In genomic region chr20:63815613-63815862, GRCh38 we compare ENCODE assay signal across 23 cellular contexts. TPM values are rescaled to one million over a fixed set of nuclear protein-coding genes. Genes with fewer than 3 reads are reported as not detected.
DNase-seq lines count a peak whose midpoint lies in the region; ATAC-seq, FAIRE-seq and TF ChIP-seq lines count a peak whose summit lies in the region.
"Had no signal": no experiment of that assay in that cellular context is flagged by ENCODE, and none has a peak within 500 bp of the region (broad histone marks: within the 10 kb centered on the region; RNA-seq: fewer than 3 reads in every experiment).

No MANE protein-coding gene starts in this region.

- H3K9me1 ChIP-seq in K562 (ENCODE audit: control insufficient read depth, insufficient read depth, low read length): no peaks in the 10 kb centered on the region

- FAIRE-seq in K562 (lab: Jason Lieb, UNC): no peak
- FAIRE-seq: A549, G401.6, GM12878 had no signal

- H3K9me3 ChIP-seq in AG04450 (ENCODE audit: control insufficient read depth, insufficient read depth, low read length) (no peaks in the 10 kb centered on the region; the same call in 1 of the 2 replicates), K562 (replicated peaks; ENCODE audit: control insufficient read depth, insufficient read depth, low read depth, low read length) (no peaks in the 10 kb centered on the region)
- H3K9me3 ChIP-seq: A549 had no signal

- H3K79me2 ChIP-seq in K562 (ENCODE audit: control insufficient read depth, insufficient read depth, low read length): no peaks in the 10 kb centered on the region

- H4K20me1 ChIP-seq in K562 (replicated peaks; ENCODE audit: control insufficient read depth, insufficient read depth, low read length): no peaks in the 10 kb centered on the region; the same call in 1 of the 2 replicates

- H3K4me1 Mint-ChIP-seq in neural crest cell: peaks cover 29% of the 10 kb centered on the region

- H3K4me1 ChIP-seq in K562 (replicated peaks in 1 of 2; ENCODE audit: control insufficient read depth in 2 of 2, insufficient read depth in 2 of 2, low read length in 2 of 2): peaks cover 5 to 30% of the 10 kb centered on the region in 2 experiments; a peak in 4 of 5 replicates

- no peaks in the 10 kb centered on the region for H3K36me3 ChIP-seq in K562 (ENCODE audit: control insufficient read depth, insufficient read depth, low read length)

- TF ChIP-seq POLR2A in K562 (conservative IDR thresholded peaks at IDR 0.05): no peak
- no peak for TF ChIP-seq POLR2A in erythroblast (IDR thresholded peaks at IDR 0.05; ENCODE audit: low read length)

- no peak overlapping the region for H2AFZ ChIP-seq in K562 (ENCODE audit: low read depth, low read length)

- H3K36me3 Mint-ChIP-seq in neural crest cell (ENCODE audit: low read depth): peaks cover 3% of the 10 kb centered on the region
- H3K36me3 Mint-ChIP-seq: CD4-positive, alpha-beta memory T cell had no signal

- no TSS peak for BruUV-seq in K562 (replicated peaks; lab: Mats Ljungman, UMichigan)

- no peak overlapping the region; a peak in 1 of 4 replicates for H3K9ac ChIP-seq in K562 (ENCODE audit: insufficient read depth in 1 of 2, low read depth in 2 of 2, low read length in 2 of 2)

- intact Hi-C loops in K562 (cut with micrococcal nuclease): no loop called here

- no peak overlapping the region for H3K27ac Mint-ChIP-seq in neural crest cell (ENCODE audit: unreplicated experiment)
- H3K27ac Mint-ChIP-seq: CD4-positive, alpha-beta memory T cell had no signal

- peak overlapping the region; percentile 80 for H3K4me3 Mint-ChIP-seq in neural crest cell
- H3K4me3 Mint-ChIP-seq: CD4-positive, alpha-beta memory T cell had no signal

- TF ChIP-seq CTCF in AG04450 (IDR thresholded peaks at IDR 0.05; ENCODE audit: low read depth, low read length) (no peak), K562 (IDR thresholded peaks at IDR 0.05 in 2 of 3, conservative IDR thresholded peaks at IDR 0.05 in 1 of 3; ENCODE audit: insufficient read depth in 2 of 3, low read depth in 1 of 3, low read length in 3 of 3) (no peak), neural crest cell (conservative IDR thresholded peaks at IDR 0.05) (no peak)

- H3K9me3 Mint-ChIP-seq in neural crest cell: peaks cover 4% of the 10 kb centered on the region
- H3K9me3 Mint-ChIP-seq: CD4-positive, alpha-beta memory T cell had no signal

- H3K4me2 ChIP-seq in K562 (ENCODE audit: insufficient read depth, low read length): no peak overlapping the region
- H3K4me2 ChIP-seq: A549 had no signal

- H3K4me3 ChIP-seq in AG04450 (ENCODE audit: low read depth, low read length): no peak overlapping the region
- H3K4me3 ChIP-seq in K562: no peak overlapping the region
- H3K4me3 ChIP-seq: A549, GM12878 had no signal

- ATAC-seq in K562 (no peak), HG02840 (IDR thresholded peaks at IDR 0.05; ENCODE audit: low FRiP score, unreplicated experiment) (no peak), HG03095 (IDR thresholded peaks at IDR 0.05; ENCODE audit: unreplicated experiment) (no peak)
- ATAC-seq: GM12878 had no signal

- DNase-seq in AG04450 (ENCODE audit: low read depth, low spot score) (no peak), K562 (ENCODE audit: extremely low read depth in 1 of 4, low spot score in 3 of 4) (no peak), erythroblast (lab: John Stamatoyannopoulos, UW) (peak; percentile 34 to 59), neural crest cell (ENCODE audit: low read depth, low spot score) (peak; percentile 24), T-helper 2 cell (no peak), MV-4-11 (lab: John Stamatoyannopoulos, UW) (no peak)
- DNase-seq: 8988T; ACHN; C1 segment of cervical spinal cord; Calu3; CD4-positive, alpha-beta memory T cell; COR-L47; DMS153; DND-41; GOT3; H7; HCEC 1CT had no signal

- no peak for TF ChIP-seq RAD21 in K562 (CRISPR knock-in tag; conservative IDR thresholded peaks at IDR 0.05 in 1 of 2, IDR thresholded peaks at IDR 0.05 in 1 of 2)

- H3K27me3 Mint-ChIP-seq in neural crest cell (ENCODE audit: low read depth): peaks cover 8% of the 10 kb centered on the region

- in situ Hi-C loops in K562 (cut with MboI): no loop called here

- WGBS in K562 (ENCODE audit: insufficient coverage, low coverage, missing lambda C conversion rate): 18% methylated on average over 2 of the region's 2 CpGs

- H3K27ac ChIP-seq in AG04450 (ENCODE audit: low read depth, low read length) (peak overlapping the region; percentile 65), K562 (ENCODE audit: extremely low read depth, low read depth, low read length) (no peak overlapping the region)
- H3K27ac ChIP-seq: A549 had no signal

- H3K27me3 ChIP-seq in AG04450 (ENCODE audit: control insufficient read depth, insufficient read depth, low read length): no peaks in the 10 kb centered on the region
- H3K27me3 ChIP-seq in K562 (ENCODE audit: control insufficient read depth in 2 of 2, insufficient read depth in 2 of 2, low read length in 2 of 2): peaks cover 0 to 7% of the 10 kb centered on the region in 2 experiments; a peak in 2 of 5 replicates

- CTCF ChIA-PET in AG04450 (lab: Charles Lee) (no interaction called here), K562 (lab: Yijun Ruan, JAX; ENCODE audit: low intra/inter-chr PET ratio) (no interaction called here)

- no peak for TF ChIP-seq EP300 in K562 (IDR thresholded peaks at IDR 0.05; ENCODE audit: low read length)

- POLR2A ChIA-PET in AG04450 (lab: Yijun Ruan, JAX): no interaction called here
- POLR2A ChIA-PET in K562 (lab: Yijun Ruan, JAX): interaction anchor here (1.1 kb wide), 1 partner anchor 29 kb away, joined by 3 read pairs; no protein-coding TSS in a partner anchor

RNA-seq across cellular contexts. Expression of gene ZBTB46, which starts 15.5 kb away (rescaled TPM):
- polyA plus RNA-seq in AG04450 (2011; rRNA removed) (2.0 and 2.8 TPM in 2 replicates), K562 (2011; rRNA removed) (1.1 and 1.7 TPM in 2 replicates), K562 (2014; fragmentation: Illumina TruSeq; extraction: Trizol) (0.39 and 1.1 TPM in 2 replicates), K562 (2014; fragmentation: Nextera tagmentation; extraction: Ambion mirVana) (under 1 TPM; 0.29 to 0.58 TPM), K562 (2014; rRNA removed) (1.3 and 2.0 TPM in 2 replicates)
- polyA minus RNA-seq in AG04450 (2011; rRNA and poly(A)+ RNA removed): 9.7 and 13.5 TPM in 2 replicates
- total RNA-seq in K562 (2011; cell fraction: chromatin; rRNA removed; ENCODE audit: low replicate concordance): 6.4 and 23.8 TPM in 2 replicates
- total RNA-seq in K562 (2011; cell fraction: nucleolus; rRNA removed): 8.2 and 11.0 TPM in 2 replicates
- 6.0 and 7.5 TPM in 2 replicates for total RNA-seq in K562 (2011; cell fraction: nucleoplasm; rRNA removed)
- total RNA-seq in K562 (2014; rRNA removed) (2.2 and 2.6 TPM in 2 replicates), K562 (2014; rRNA removed; fragmentation: Illumina TruSeq; extraction: Trizol) (0.38 and 0.40 TPM in 2 replicates), K562 (2015; rRNA removed; fragmentation: Illumina TruSeq; extraction: Trizol) (2.3 TPM in 2 replicates), K562 (2021) (4.1 and 4.6 TPM in 2 replicates), neural crest cell (23.7 and 23.8 TPM in 2 replicates)
- 1.7 and 3.0 TPM in 2 replicates for polyA plus RNA-seq in K562 (2011; cell fraction: cytosol; rRNA removed)
- 4.8 and 8.1 TPM in 2 replicates for polyA plus RNA-seq in K562 (2011; cell fraction: nucleus; rRNA removed)
- 2.3 and 3.0 TPM in 2 replicates for polyA plus RNA-seq in K562 (2012)
- polyA minus RNA-seq in K562 (2011; rRNA and poly(A)+ RNA removed): 13.0 and 13.5 TPM in 2 replicates
- 14.3 and 18.7 TPM in 2 replicates for polyA minus RNA-seq in K562 (2011; cell fraction: cytosol; rRNA and poly(A)+ RNA removed)
- polyA minus RNA-seq in K562 (2011; cell fraction: nucleus; rRNA and poly(A)+ RNA removed): 4.2 and 5.1 TPM in 2 replicates

RNA-seq across cellular contexts. Expression of gene ABHD16B, which starts 45.8 kb away (rescaled TPM):
- polyA plus RNA-seq in AG04450 (2011; rRNA removed) (not detected in 2 replicates), K562 (2011; rRNA removed) (not detected in 2 replicates), K562 (2014; fragmentation: Illumina TruSeq; extraction: Trizol) (not detected in 2 replicates), K562 (2014; fragmentation: Nextera tagmentation; extraction: Ambion mirVana) (not detected), K562 (2014; rRNA removed) (not detected in 2 replicates)
- polyA minus RNA-seq in AG04450 (2011; rRNA and poly(A)+ RNA removed): not detected in 2 replicates
- not detected in 2 replicates for total RNA-seq in K562 (2011; cell fraction: chromatin; rRNA removed; ENCODE audit: low replicate concordance)
- total RNA-seq in K562 (2011; cell fraction: nucleolus; rRNA removed): not detected in 2 replicates
- total RNA-seq in K562 (2011; cell fraction: nucleoplasm; rRNA removed): not detected in 2 replicates
- total RNA-seq in K562 (2014; rRNA removed) (not detected in 2 replicates), K562 (2014; rRNA removed; fragmentation: Illumina TruSeq; extraction: Trizol) (not detected in 2 replicates), K562 (2015; rRNA removed; fragmentation: Illumina TruSeq; extraction: Trizol) (not detected in 2 replicates), K562 (2021) (not detected in 2 replicates), neural crest cell (not detected in 2 replicates)
- not detected in 2 replicates for polyA plus RNA-seq in K562 (2011; cell fraction: cytosol; rRNA removed)
- polyA plus RNA-seq in K562 (2011; cell fraction: nucleus; rRNA removed): not detected in 2 replicates
- polyA plus RNA-seq in K562 (2012): not detected in 2 replicates
- not detected in 2 replicates for polyA minus RNA-seq in K562 (2011; rRNA and poly(A)+ RNA removed)
- not detected in 2 replicates for polyA minus RNA-seq in K562 (2011; cell fraction: cytosol; rRNA and poly(A)+ RNA removed)
- polyA minus RNA-seq in K562 (2011; cell fraction: nucleus; rRNA and poly(A)+ RNA removed): not detected in 2 replicates
- total RNA-seq: CD4-positive, alpha-beta memory T cell; GM12878; H7 had no signal
- polyA plus RNA-seq: A549; BJ; CD4-positive, alpha-beta memory T cell had no signal

RNA-seq across cellular contexts. Expression of gene TPD52L2, which starts 49.5 kb away (rescaled TPM):
- polyA plus RNA-seq in AG04450 (2011; rRNA removed) (202 and 219 TPM in 2 replicates), K562 (2011; rRNA removed) (97.8 and 117 TPM in 2 replicates), K562 (2014; fragmentation: Illumina TruSeq; extraction: Trizol) (112 and 115 TPM in 2 replicates), K562 (2014; fragmentation: Nextera tagmentation; extraction: Ambion mirVana) (1 to 10 TPM; 1.9 to 9.3 TPM), K562 (2014; rRNA removed) (98.5 and 99.5 TPM in 2 replicates)
- polyA minus RNA-seq in AG04450 (2011; rRNA and poly(A)+ RNA removed): 103 and 111 TPM in 2 replicates
- total RNA-seq in K562 (2011; cell fraction: chromatin; rRNA removed; ENCODE audit: low replicate concordance): 66.8 and 118 TPM in 2 replicates
- total RNA-seq in K562 (2011; cell fraction: nucleolus; rRNA removed): 62.7 and 66.1 TPM in 2 replicates
- 60.7 and 71.2 TPM in 2 replicates for total RNA-seq in K562 (2011; cell fraction: nucleoplasm; rRNA removed)
- total RNA-seq in K562 (2014; rRNA removed) (54.7 and 69.8 TPM in 2 replicates), K562 (2014; rRNA removed; fragmentation: Illumina TruSeq; extraction: Trizol) (60.6 and 66.7 TPM in 2 replicates), K562 (2015; rRNA removed; fragmentation: Illumina TruSeq; extraction: Trizol) (74.6 and 76.2 TPM in 2 replicates), K562 (2021) (94.2 and 95.4 TPM in 2 replicates), neural crest cell (57.4 and 58.2 TPM in 2 replicates)
- 109 and 128 TPM in 2 replicates for polyA plus RNA-seq in K562 (2011; cell fraction: cytosol; rRNA removed)
- polyA plus RNA-seq in K562 (2011; cell fraction: nucleus; rRNA removed): 76.7 and 81.1 TPM in 2 replicates
- polyA plus RNA-seq in K562 (2012): 73.1 and 95.5 TPM in 2 replicates
- polyA minus RNA-seq in K562 (2011; rRNA and poly(A)+ RNA removed): 48.0 and 69.0 TPM in 2 replicates
- 69.2 and 82.6 TPM in 2 replicates for polyA minus RNA-seq in K562 (2011; cell fraction: cytosol; rRNA and poly(A)+ RNA removed)
- polyA minus RNA-seq in K562 (2011; cell fraction: nucleus; rRNA and poly(A)+ RNA removed): 18.4 and 23.2 TPM in 2 replicates

Comparison
In these comparisons a context has a peak if more than half of its experiments do, and no peak if none do; other contexts are left out.
1. DNase-seq: peak in erythroblast (2 of 2) and neural crest cell (single experiment); none in AG04450 (single experiment), K562 (0 of 4), T-helper 2 cell (0 of 5) and MV-4-11 (single experiment).